8 cellular contexts compared by ENCODE assay signal in genomic region chr20:2470432-2471193, GRCh38. TPM values are rescaled to one million over a fixed set of nuclear protein-coding genes. Genes with fewer than 3 reads are reported as not detected.
DNase-seq lines count a peak whose midpoint lies in the region; ATAC-seq and TF ChIP-seq lines count a peak whose summit lies in the region.

Gene SNRPB, minus strand, starts transcription at chr20:2470789. Its CDS starts 99 bp downstream, at chr20:2470690.

- peak within 1 kb of the TSS; percentile 47 for H2AK5ac ChIP-seq in H9 (ENCODE audit: insufficient read length, low read length)

- H3K23ac ChIP-seq in H9 (ENCODE audit: insufficient read length, low read depth, low read length) = no peak within 1 kb of the TSS

- H3K18ac ChIP-seq in H9 (ENCODE audit: insufficient read length, low read depth, low read length) = peak within 1 kb of the TSS; percentile 95

- H2AFZ ChIP-seq in H9 (ENCODE audit: low read length) = peak within 1 kb of the TSS; percentile 74

- H3K27ac ChIP-seq in H9 (ENCODE audit: insufficient read length, low read depth, low read length) = peak within 1 kb of the TSS; percentile 53

- H3K4ac ChIP-seq in H9 (ENCODE audit: low read depth, low read length) = peak within 1 kb of the TSS; percentile 98

- peak within 1 kb of the TSS; percentile 92 for H3K4me3 ChIP-seq in MG63

- H3T11ph ChIP-seq in H9 (ENCODE audit: low read length) = no peak within 1 kb of the TSS

- peaks cover 8% of the 10 kb centered on the region for H3K27me3 Mint-ChIP-seq in H9 (ENCODE audit: low read depth)
- peaks cover 9% of the 10 kb centered on the region for H3K27me3 Mint-ChIP-seq in nephron progenitor cell (ENCODE audit: low read depth, poor library complexity)
- no peaks in the 10 kb centered on the region for H3K27me3 Mint-ChIP-seq in stimulated activated naive CD8-positive, alpha-beta T cell treated with anti-CD3 and anti-CD28 coated beads, Interleukin-15, amount 100 ng/mL, for 72 hours

- peak within 1 kb of the TSS; percentile 65 for H3K4me2 ChIP-seq in H9 (ENCODE audit: insufficient read depth, insufficient read length, low read length)

- peak within 1 kb of the TSS; percentile 10 for H2BK12ac ChIP-seq in H9 (ENCODE audit: insufficient read length, low read depth, low read length)

- peak within 1 kb of the TSS; percentile 97 for H3K9ac ChIP-seq in H9 (ENCODE audit: extremely low read depth, insufficient read length, low read length)

- H2BK120ac ChIP-seq in H9 (ENCODE audit: low read depth, low read length, poor library complexity, severe bottlenecking) = peak within 1 kb of the TSS; percentile 92

- peaks cover 0 to 5% of the 10 kb centered on the region in 2 experiments; a peak in 3 of 5 replicates for H3K9me3 Mint-ChIP-seq in H9
- no peaks in the 10 kb centered on the region for H3K9me3 Mint-ChIP-seq in nephron progenitor cell
- H3K9me3 Mint-ChIP-seq in stimulated activated naive CD8-positive, alpha-beta T cell treated with anti-CD3 and anti-CD28 coated beads, Interleukin-15, amount 100 ng/mL, for 72 hours = no peaks in the 10 kb centered on the region

- no peaks in the 10 kb centered on the region for H4K20me1 ChIP-seq in H9 (ENCODE audit: control insufficient read depth, insufficient read depth, insufficient read length)

- H3K27ac Mint-ChIP-seq in H9 (peak within 1 kb of the TSS; percentile 100), nephron progenitor cell (peak within 1 kb of the TSS; percentile 100)
- H3K27ac Mint-ChIP-seq in stimulated activated naive CD8-positive, alpha-beta T cell treated with anti-CD3 and anti-CD28 coated beads, Interleukin-15, amount 100 ng/mL, for 72 hours = peak within 1 kb of the TSS; percentile 100

- no CpG with 5 or more reads among the region's 52 CpGs for WGBS in H9 (ENCODE audit: extremely low coverage, insufficient read length, low lambda C conversion rate)

- H4K8ac ChIP-seq in H9 (replicated peaks; ENCODE audit: insufficient read length, low read depth, low read length) = peak within 1 kb of the TSS; percentile 97

- peak within 1 kb of the TSS; percentile 97 for H4K5ac ChIP-seq in H9 (ENCODE audit: insufficient read length, low read depth, low read length)

- H3K4me3 Mint-ChIP-seq in H9 (peak within 1 kb of the TSS; percentile 99 to 100), nephron progenitor cell (peak within 1 kb of the TSS; percentile 96)
- H3K4me3 Mint-ChIP-seq in stimulated activated naive CD8-positive, alpha-beta T cell treated with anti-CD3 and anti-CD28 coated beads, Interleukin-15, amount 100 ng/mL, for 72 hours = peak within 1 kb of the TSS; percentile 97 to 98

- peak within 1 kb of the TSS; percentile 35 for H3K56ac ChIP-seq in H9 (ENCODE audit: insufficient read length, low read depth, low read length)

- H3K9me3 ChIP-seq in H9 (ENCODE audit: control insufficient read depth, low read depth, low read length) (no peaks in the 10 kb centered on the region), MG63 (no peaks in the 10 kb centered on the region)

- peak; percentile 99 for DNase-seq in ELR (ENCODE audit: low read depth)
- DNase-seq in H9 = peak; percentile 98
- peak; percentile 93 for DNase-seq in MG63
- peak; percentile 99 for DNase-seq in SHP77 treated with DMSO at 0.1 percent for 48 hours (lab: John Stamatoyannopoulos, UW)
- peak; percentile 98 for DNase-seq in activated effector memory CD4-positive, alpha-beta T cell treated with anti-CD3 and anti-CD28 coated beads, Interleukin-2, amount 50 U/mL, for 16 hours
- DNase-seq in fibroblast of the conjunctiva (ENCODE audit: low read depth) = peak; percentile 98
- DNase-seq in nephron progenitor cell = peak; percentile 94
- DNase-seq in stimulated activated naive CD8-positive, alpha-beta T cell treated with anti-CD3 and anti-CD28 coated beads, Interleukin-15, amount 100 ng/mL, for 72 hours = peak; percentile 94 to 98

- H3K4me1 Mint-ChIP-seq in H9 (peaks cover 23 to 33% of the 10 kb centered on the region in 2 experiments), nephron progenitor cell (peaks cover 49% of the 10 kb centered on the region)
- H3K4me1 Mint-ChIP-seq in stimulated activated naive CD8-positive, alpha-beta T cell treated with anti-CD3 and anti-CD28 coated beads, Interleukin-15, amount 100 ng/mL, for 72 hours = peaks cover 55% of the 10 kb centered on the region

- H3K27me3 ChIP-seq in H9 (ENCODE audit: insufficient read depth, low read length) = no peaks in the 10 kb centered on the region
- no peaks in the 10 kb centered on the region for H3K27me3 ChIP-seq in MG63

- H3K23me2 ChIP-seq in H9 (ENCODE audit: insufficient read length, low read depth, low read length, poor library complexity, severe bottlenecking) = peaks cover 10% of the 10 kb centered on the region

- no peaks in the 10 kb centered on the region; the same call in 1 of the 2 replicates for H3K4me1 ChIP-seq in H9 (ENCODE audit: insufficient read depth, low read length)

- H2BK5ac ChIP-seq in H9 (ENCODE audit: insufficient read length, low read length) = peak within 1 kb of the TSS; percentile 92

- H4K91ac ChIP-seq in H9 (ENCODE audit: insufficient read length, low read depth, low read length) = peak within 1 kb of the TSS; percentile 96

- H3K36me3 ChIP-seq in MG63 = peaks cover 48% of the 10 kb centered on the region

- no peak within 1 kb of the TSS for H2BK15ac ChIP-seq in H9 (ENCODE audit: low read depth, low read length)

- no peak for TF ChIP-seq CTCF in H9 (conservative IDR thresholded peaks at IDR 0.05)
- TF ChIP-seq CTCF in nephron progenitor cell (IDR thresholded peaks at IDR 0.05) = no peak

- H3K36me3 Mint-ChIP-seq in H9 (ENCODE audit: insufficient read depth in 1 of 3, low read depth in 3 of 3) (peaks cover 35 to 46% (median 43%) of the 10 kb centered on the region in 3 experiments), nephron progenitor cell (ENCODE audit: low read depth) (peaks cover 43% of the 10 kb centered on the region)

- H3K79me1 ChIP-seq in H9 (ENCODE audit: insufficient read depth, low read depth, low read length, poor library complexity, severe bottlenecking) = peaks cover 8% of the 10 kb centered on the region

- H3K14ac ChIP-seq in H9 (ENCODE audit: insufficient read depth, low read length) = peak within 1 kb of the TSS; percentile 99

- ATAC-seq in stimulated activated naive CD8-positive, alpha-beta T cell treated with anti-CD3 and anti-CD28 coated beads, Interleukin-15, amount 100 ng/mL, for 72 hours = peak; percentile 97

- H3K79me2 ChIP-seq in H9 (ENCODE audit: insufficient read depth, low read length) = peaks cover 39% of the 10 kb centered on the region

- H2BK20ac ChIP-seq in H9 (ENCODE audit: low read depth, low read length, poor library complexity, severe bottlenecking) = no peak within 1 kb of the TSS

RNA-seq across cellular contexts. Expression of gene SNRPB, which starts in this region (rescaled TPM):
- total RNA-seq in H9 (2021) = 462 and 482 TPM in 2 replicates
- total RNA-seq in MG63 (2014; rRNA removed; shearing (Covaris generic); ENCODE audit: low replicate concordance) = 621 and 775 TPM in 2 replicates

Comparison
In these comparisons a context has a peak if more than half of its experiments do, and no peak if none do; other contexts are left out.
1. Peak in every context shown above with its lines: DNase-seq, ATAC-seq, H3K4me3 ChIP-seq and H3K27ac ChIP-seq.